ENCODE assay signal across 8 cellular contexts in the genomic region with DNA sequence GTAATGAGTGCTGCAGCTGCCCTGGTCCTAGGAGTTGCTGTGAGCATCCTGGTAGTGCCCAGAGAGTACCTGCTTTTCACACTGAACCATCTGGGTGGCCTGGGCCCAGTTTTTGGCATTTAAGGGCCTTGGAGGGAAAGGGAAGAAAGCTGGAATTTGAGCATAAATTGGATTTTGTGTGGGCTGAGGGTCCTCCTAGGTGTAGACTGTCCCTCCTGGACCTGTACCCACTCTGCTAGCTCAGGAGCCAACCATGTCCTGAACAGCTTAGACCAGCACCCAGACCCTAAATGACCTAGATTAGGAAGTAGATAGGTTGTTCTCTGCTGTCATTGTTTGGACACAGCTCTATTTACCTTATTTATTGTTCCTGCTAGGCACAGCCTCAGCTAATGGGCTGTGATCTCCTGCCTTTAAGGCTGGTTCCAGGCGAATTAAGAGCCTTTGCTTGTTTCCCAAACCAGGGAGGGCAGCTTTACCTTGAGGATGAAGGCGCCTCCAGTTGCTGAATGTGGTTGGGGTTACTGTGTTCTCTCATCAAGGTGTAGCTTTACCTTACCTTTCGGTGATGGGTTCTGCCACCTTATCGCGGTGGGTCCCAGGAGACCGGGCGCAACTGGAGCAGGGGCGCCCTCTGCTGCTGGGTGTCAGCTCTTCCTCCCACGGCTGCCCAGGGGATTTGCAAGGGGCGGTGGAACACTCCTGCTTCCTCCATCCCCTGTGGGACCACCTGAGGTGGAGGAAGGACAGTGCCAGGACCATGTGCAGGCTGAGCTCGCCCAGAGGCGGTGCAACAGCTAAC. TPM values are rescaled to one million over a fixed set of nuclear protein-coding genes. Genes with fewer than 3 reads are reported as not detected.
DNase-seq lines count a peak whose midpoint lies in the region; TF ChIP-seq lines count a peak whose summit lies in the region.

No MANE protein-coding gene starts in this region.

- intact Hi-C loops in left ventricle myocardium inferior (cut with micrococcal nuclease): no loop called here
- intact Hi-C loops in sigmoid colon (cut with DNase I): no loop called here

- no peaks in the 10 kb centered on the region for H3K9me2 ChIP-seq in Karpas-422 (replicated peaks; ENCODE audit: insufficient read depth, low read length)

- peaks cover 6% of the 10 kb centered on the region for H3K4me1 ChIP-seq in Karpas-422 (ENCODE audit: low read length)
- peaks cover 84% of the 10 kb centered on the region for H3K4me1 ChIP-seq in left ventricle myocardium inferior
- H3K4me1 ChIP-seq in sigmoid colon: no peaks in the 10 kb centered on the region

- no peak overlapping the region for H3K4me2 ChIP-seq in Karpas-422 (ENCODE audit: low read depth, low read length, poor library complexity, severe bottlenecking)

- H4K20me1 ChIP-seq in Karpas-422 (ENCODE audit: insufficient read depth, low read depth, low read length): no peaks in the 10 kb centered on the region

- no peak overlapping the region for H2AFZ ChIP-seq in Karpas-422 (ENCODE audit: low read length)

- H3K9ac ChIP-seq in Karpas-422 (ENCODE audit: low read length): no peak overlapping the region

- no peak overlapping the region for H3K4me3 ChIP-seq in Karpas-422 (ENCODE audit: low read length)
- H3K4me3 ChIP-seq in left ventricle myocardium inferior: peak overlapping the region; percentile 3
- H3K4me3 ChIP-seq in sigmoid colon: no peak overlapping the region

- peak; percentile 79 for DNase-seq in Karpas-422
- peak; percentile 19 for DNase-seq in SKM-1 (lab: John Stamatoyannopoulos, UW; ENCODE audit: unreplicated experiment)
- peak; percentile 83 for DNase-seq in activated naive CD4-positive, alpha-beta T cell treated with anti-CD3 and anti-CD28 coated beads, Interleukin-2, amount 50 U/mL, for 16 hours
- peak; percentile 53 for DNase-seq in left ventricle myocardium inferior
- DNase-seq in sigmoid colon: no peak
- no peak for DNase-seq in dedifferentiated amniotic fluid mesenchymal stem cell (ENCODE audit: extremely low spot score)
- no peak for DNase-seq in NCI-H187 treated with DMSO at 0.1 percent for 48 hours (lab: John Stamatoyannopoulos, UW)

- TF ChIP-seq POLR2A in sigmoid colon (IDR thresholded peaks at IDR 0.05): no peak

- H3K27me3 ChIP-seq in Karpas-422 (ENCODE audit: low read length) (no peaks in the 10 kb centered on the region), left ventricle myocardium inferior (ENCODE audit: low read depth) (no peaks in the 10 kb centered on the region), sigmoid colon (peaks cover 0 to 18% (median 3%) of the 10 kb centered on the region in 3 donors)

- no peaks in the 10 kb centered on the region for H3K36me3 ChIP-seq in Karpas-422 (ENCODE audit: insufficient read depth, low read length)
- H3K36me3 ChIP-seq in left ventricle myocardium inferior: no peaks in the 10 kb centered on the region
- no peaks in the 10 kb centered on the region for H3K36me3 ChIP-seq in sigmoid colon

- no peaks in the 10 kb centered on the region for H3K79me2 ChIP-seq in Karpas-422 (ENCODE audit: low read length)

- TF ChIP-seq CTCF in GM12874 (IDR thresholded peaks at IDR 0.05; ENCODE audit: insufficient read depth, low read depth, low read length) (peak; percentile 84), left ventricle myocardium inferior (IDR thresholded peaks at IDR 0.05; ENCODE audit: borderline replicate concordance) (peak; percentile 84), sigmoid colon (IDR thresholded peaks at IDR 0.05) (peak; percentile 20 to 61 (median 50))

- H3K27ac ChIP-seq in Karpas-422 (ENCODE audit: low read length): no peak overlapping the region
- H3K27ac ChIP-seq in left ventricle myocardium inferior (replicated peaks): peak overlapping the region; percentile 60
- H3K27ac ChIP-seq in sigmoid colon: no peak overlapping the region

- no peaks in the 10 kb centered on the region for H3K9me3 ChIP-seq in Karpas-422 (ENCODE audit: low read length)
- H3K9me3 ChIP-seq in left ventricle myocardium inferior (replicated peaks): no peaks in the 10 kb centered on the region
- H3K9me3 ChIP-seq in sigmoid colon: no peaks in the 10 kb centered on the region

- 11 to 20% methylated on average over 12 of the region's 12 CpGs for WGBS in sigmoid colon, 2 donors

- TF ChIP-seq EP300 in sigmoid colon (IDR thresholded peaks at IDR 0.05): no peak

RNA-seq across cellular contexts. Expression of a gene that starts 34.4 kb away (rescaled TPM):
- total RNA-seq in Karpas-422 (2014; rRNA removed; shearing (Covaris generic); ENCODE audit: low replicate concordance): 0.37 and 0.94 TPM in 2 replicates
- total RNA-seq in left ventricle myocardium inferior (42.0 TPM), sigmoid colon (10 to 100 TPM in 3 of 4 donors, 1 to 10 TPM in 1; 9.9 to 31.0 (median 17.8) TPM)
- 10 to 100 TPM in 2 of 3 donors, 1 to 10 TPM in 1; 8.4 to 66.5 (median 11.8) TPM for polyA plus RNA-seq in sigmoid colon

Comparison
In these comparisons a context has a peak if more than half of its experiments do, and no peak if none do; other contexts are left out.
1. DNase-seq: peak in Karpas-422 (single experiment), SKM-1 (single experiment), activated naive CD4-positive, alpha-beta T cell treated with anti-CD3 and anti-CD28 coated beads, Interleukin-2, amount 50 U/mL, for 16 hours (single experiment) and left ventricle myocardium inferior (single experiment); none in sigmoid colon (single experiment), dedifferentiated amniotic fluid mesenchymal stem cell (single experiment) and NCI-H187 treated with DMSO at 0.1 percent for 48 hours (single experiment).
2. Peak in every context shown above with its lines, with median percentiles within 50 percentile points of each other: CTCF ChIP-seq.